Comparison of ENCODE assay signal across 35 cellular contexts in the genomic region with DNA sequence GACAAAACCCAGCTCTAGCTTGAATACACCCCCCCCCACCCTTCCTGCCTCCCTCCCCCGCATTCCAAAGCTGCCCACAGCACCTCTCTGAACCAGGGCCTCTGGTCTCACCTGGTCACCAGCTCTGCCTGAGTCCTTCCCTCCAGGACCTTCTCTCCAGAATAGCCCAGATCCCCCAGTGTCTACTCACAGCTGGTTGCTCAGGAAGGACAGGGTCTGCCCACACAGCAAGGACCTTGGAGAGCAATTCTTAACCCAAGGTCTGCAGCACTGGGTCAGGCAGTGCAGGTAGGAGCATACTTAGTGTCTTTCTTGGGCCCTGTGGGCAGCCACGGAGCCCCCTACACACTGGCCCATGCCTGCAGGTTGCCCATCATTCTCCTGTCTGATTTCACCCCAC.
DNase-seq lines count a peak whose midpoint lies in the region; ATAC-seq, FAIRE-seq and TF ChIP-seq lines count a peak whose summit lies in the region.
"Had no signal": no experiment of that assay in that cellular context is flagged by ENCODE, and none has a peak within 500 bp of the region (broad histone marks: within the 10 kb centered on the region; RNA-seq: fewer than 3 reads in every experiment).

No MANE protein-coding gene starts in this region.

- no peak for TF ChIP-seq POLR2A in K562 (conservative IDR thresholded peaks at IDR 0.05)
- no peak for TF ChIP-seq POLR2A in prostate gland (IDR thresholded peaks at IDR 0.05)

- WGBS in K562 (ENCODE audit: insufficient coverage, low coverage, missing lambda C conversion rate), result 0% methylated on average over 1 of the region's 2 CpGs
- 76% methylated on average over 2 of the region's 2 CpGs for WGBS in prostate gland

- H3K9ac ChIP-seq in BLaER1 treated with 17β-estradiol and CSF1 and Interleukin-3, amounts not matched to agents 10 nM and 100 nM, result no peak overlapping the region
- no peak overlapping the region for H3K9ac ChIP-seq in K562 (ENCODE audit: insufficient read depth in 1 of 2, low read depth in 2 of 2, low read length in 2 of 2)

- FAIRE-seq in K562 (lab: Jason Lieb, UNC), result no peak
- FAIRE-seq: frontal cortex, GM19239, H1, keratinocyte, small intestine had no signal

- BruUV-seq in K562 (replicated peaks; lab: Mats Ljungman, UMichigan), result no TSS peak

- H4K20me1 ChIP-seq in BLaER1 treated with 17β-estradiol and CSF1 and Interleukin-3, amounts not matched to agents 10 nM and 100 nM, result no peaks in the 10 kb centered on the region
- no peaks in the 10 kb centered on the region for H4K20me1 ChIP-seq in K562 (replicated peaks; ENCODE audit: control insufficient read depth, insufficient read depth, low read length)

- CTCF ChIA-PET in HEK293 (lab: Yijun Ruan, JAX), result interaction anchor here (1.9 kb wide), 1 partner anchor 107 kb away, joined by 4 read pairs; no protein-coding TSS in a partner anchor
- CTCF ChIA-PET in K562 (lab: Yijun Ruan, JAX; ENCODE audit: low intra/inter-chr PET ratio), result interaction anchor here (0.6 kb wide), 1 partner anchor 139 kb away, joined by 4 read pairs; no protein-coding TSS in a partner anchor

- peaks cover 6 to 18% (median 13%) of the 10 kb centered on the region in 11 experiments; a peak in 20 of 22 replicates for H3K9me3 ChIP-seq in BLaER1 treated with 17β-estradiol and CSF1 and Interleukin-3, amounts not matched to agents 10 nM and 100 nM (replicated peaks in 1 of 11)
- H3K9me3 ChIP-seq in HEK293 (ENCODE audit: control insufficient read depth, insufficient read depth, low read depth, low read length) (no peaks in the 10 kb centered on the region), K562 (replicated peaks; ENCODE audit: control insufficient read depth, insufficient read depth, low read depth, low read length) (no peaks in the 10 kb centered on the region), prostate gland (no peaks in the 10 kb centered on the region), MG63 (no peaks in the 10 kb centered on the region)
- H3K9me3 ChIP-seq: BE2C, testis had no signal

- TF ChIP-seq CTCF in HEK293 (tag by site-specific recombination; IDR thresholded peaks at IDR 0.05) (no peak), K562 (IDR thresholded peaks at IDR 0.05 in 2 of 3, conservative IDR thresholded peaks at IDR 0.05 in 1 of 3; ENCODE audit: insufficient read depth in 2 of 3, low read depth in 1 of 3, low read length in 3 of 3) (no peak), prostate gland (IDR thresholded peaks at IDR 0.05) (no peak), GM10266 (IDR thresholded peaks at IDR 0.05; ENCODE audit: control insufficient read depth, insufficient read depth, low read depth, missing control alignments) (no peak)

- H2AFZ ChIP-seq in K562 (ENCODE audit: low read depth, low read length), result no peak overlapping the region

- H3K27me3 ChIP-seq in BLaER1 treated with 17β-estradiol and CSF1 and Interleukin-3, amounts not matched to agents 10 nM and 100 nM, result no peaks in the 10 kb centered on the region
- H3K27me3 ChIP-seq in K562 (ENCODE audit: control insufficient read depth in 2 of 2, insufficient read depth in 2 of 2, low read length in 2 of 2), result no peaks in the 10 kb centered on the region
- no peaks in the 10 kb centered on the region for H3K27me3 ChIP-seq in prostate gland (replicated peaks; ENCODE audit: insufficient read depth)
- no peaks in the 10 kb centered on the region for H3K27me3 ChIP-seq in MG63
- H3K27me3 ChIP-seq: BE2C, brain microvascular endothelial cell, heart right ventricle, testis had no signal

- POLR2A ChIA-PET in HEK293 (lab: Yijun Ruan, JAX) (no interaction called here), K562 (lab: Yijun Ruan, JAX) (interaction anchor here (0.5 to 0.7 kb wide), 4 partner anchors 48 to 353 kb away, joined by 3 to 4 read pairs (median 3); no protein-coding TSS in a partner anchor)

- ATAC-seq in K562, result no peak; the same call in 2 of the 3 replicates
- no peak for ATAC-seq in GM18870 (IDR thresholded peaks at IDR 0.05; ENCODE audit: unreplicated experiment)
- ATAC-seq: activated CD4-positive, alpha-beta T cell treated with anti-CD3 and anti-CD28 coated beads for 36 hours; activated CD8-positive, alpha-beta T cell treated with anti-CD3 and anti-CD28 coated beads for 36 hours; activated T-helper 17 cell treated with anti-CD3 and anti-CD28 coated beads, Interleukin-2, amount 50 U/mL, for 72 hours; heart right ventricle; PC-3; stimulated activated naive CD8-positive, alpha-beta T cell treated with anti-CD3 and anti-CD28 coated beads, Interleukin-15, Interleukin-2, amounts not matched to agents 100 U/mL and 50 U/mL, for 24 hours had no signal

- H3K9me1 ChIP-seq in K562 (ENCODE audit: control insufficient read depth, insufficient read depth, low read length), result no peaks in the 10 kb centered on the region

- H3K27ac ChIP-seq in BLaER1 treated with 17β-estradiol and CSF1 and Interleukin-3, amounts not matched to agents 10 nM and 100 nM, result no peak overlapping the region
- H3K27ac ChIP-seq in HEK293 (ENCODE audit: extremely low read depth, low read depth, low read length) (no peak overlapping the region), K562 (ENCODE audit: extremely low read depth, low read depth, low read length) (no peak overlapping the region), prostate gland (peak overlapping the region; percentile 0 to 13)
- H3K27ac ChIP-seq: brain microvascular endothelial cell, heart right ventricle, testis had no signal

- no peak overlapping the region for H3K4me3 ChIP-seq in BLaER1 treated with 17β-estradiol and CSF1 and Interleukin-3, amounts not matched to agents 10 nM and 100 nM
- H3K4me3 ChIP-seq in HEK293 (ENCODE audit: low read depth, low read length) (no peak overlapping the region), K562 (no peak overlapping the region), prostate gland (no peak overlapping the region), MG63 (no peak overlapping the region)
- H3K4me3 ChIP-seq: heart right ventricle, testis had no signal

- no peaks in the 10 kb centered on the region for H3K36me3 ChIP-seq in BLaER1 treated with 17β-estradiol and CSF1 and Interleukin-3, amounts not matched to agents 10 nM and 100 nM
- H3K36me3 ChIP-seq in HEK293 (ENCODE audit: control insufficient read depth in 2 of 2, insufficient read depth in 1 of 2, low read length in 2 of 2) (no peaks in the 10 kb centered on the region), K562 (ENCODE audit: control insufficient read depth, insufficient read depth, low read length) (no peaks in the 10 kb centered on the region), prostate gland (no peaks in the 10 kb centered on the region), MG63 (no peaks in the 10 kb centered on the region)
- H3K36me3 ChIP-seq: BE2C, brain microvascular endothelial cell, heart right ventricle had no signal

- H3K79me2 ChIP-seq in K562 (ENCODE audit: control insufficient read depth, insufficient read depth, low read length), result no peaks in the 10 kb centered on the region

- in situ Hi-C loops in K562 (cut with MboI), result no loop called here

- TF ChIP-seq RAD21 in K562 (CRISPR knock-in tag; conservative IDR thresholded peaks at IDR 0.05 in 1 of 2, IDR thresholded peaks at IDR 0.05 in 1 of 2), result no peak

- TF ChIP-seq EP300 in K562 (IDR thresholded peaks at IDR 0.05; ENCODE audit: low read length), result no peak

- intact Hi-C loops in K562 (cut with micrococcal nuclease) (no loop called here), prostate gland (cut with DNase I) (no loop called here)

- DNase-seq in K562 (ENCODE audit: extremely low read depth in 1 of 4, low spot score in 3 of 4) (no peak), prostate gland (ENCODE audit: low spot score) (no peak), GM10266 (ENCODE audit: extremely low spot score) (no peak), MG63 (no peak)
- DNase-seq: activated CD4-positive, alpha-beta T cell treated with anti-CD3 and anti-CD28 coated beads for 36 hours; activated CD8-positive, alpha-beta memory T cell treated with anti-CD3 and anti-CD28 coated beads, Interleukin-2, amount 50 U/mL, for 48 hours; activated CD8-positive, alpha-beta T cell treated with anti-CD3 and anti-CD28 coated beads for 36 hours; activated naive CD4-positive, alpha-beta T cell treated with anti-CD3 and anti-CD28 coated beads, Interleukin-2, amount 50 U/mL, for 16 hours; BE2C; brain microvascular endothelial cell; DMS79; GF-D8; heart right ventricle; Karpas-422; midbrain; MV-4-11; naive B cell; NCI-H1436 treated with DMSO at 0.1 percent for 48 hours; NCI-H2081 treated with DMSO at 0.1 percent for 48 hours; NCI-H2227 treated with DMSO at 0.1 percent for 48 hours; NCI-H526; PC-3; SHP77; small intestine; stimulated activated naive CD8-positive, alpha-beta T cell treated with anti-CD3 and anti-CD28 coated beads, Interleukin-15, Interleukin-2, amounts not matched to agents 100 U/mL and 50 U/mL, for 24 hours; testis had no signal

- H3K4me1 ChIP-seq in BLaER1 treated with 17β-estradiol and CSF1 and Interleukin-3, amounts not matched to agents 10 nM and 100 nM, result peaks cover 45 to 57% (median 54%) of the 10 kb centered on the region in 10 experiments
- H3K4me1 ChIP-seq in HEK293 (ENCODE audit: control insufficient read depth, insufficient read depth, low read length) (no peaks in the 10 kb centered on the region), K562 (replicated peaks in 1 of 2; ENCODE audit: control insufficient read depth in 2 of 2, insufficient read depth in 2 of 2, low read length in 2 of 2) (peaks cover 0 to 4% of the 10 kb centered on the region in 2 experiments; a peak in 2 of 5 replicates), prostate gland (replicated peaks) (no peaks in the 10 kb centered on the region)
- H3K4me1 ChIP-seq: BE2C, Caco-2 had no signal

- peak overlapping the region in 8 of 11 experiments; percentile 25 to 96 (median 89); a peak in 15 of 22 replicates for H3K4me2 ChIP-seq in BLaER1 treated with 17β-estradiol and CSF1 and Interleukin-3, amounts not matched to agents 10 nM and 100 nM
- H3K4me2 ChIP-seq in K562 (ENCODE audit: insufficient read depth, low read length), result no peak overlapping the region

TF ChIP-seq in K562, 482 proteins besides CTCF, POLR2A, EP300 and RAD21 (continues in another document):
- TF ChIP-seq, protein P1, sequence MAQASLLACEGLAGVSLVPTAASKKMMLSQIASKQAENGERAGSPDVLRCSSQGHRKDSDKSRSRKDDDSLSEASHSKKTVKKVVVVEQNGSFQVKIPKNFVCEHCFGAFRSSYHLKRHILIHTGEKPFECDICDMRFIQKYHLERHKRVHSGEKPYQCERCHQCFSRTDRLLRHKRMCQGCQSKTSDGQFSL (CRISPR knock-in tag; IDR thresholded peaks at IDR 0.05), result no peak
- TF ChIP-seq, protein P1 (tag; IDR thresholded peaks at IDR 0.05), result no peak
- TF ChIP-seq ZNF431 (CRISPR knock-in tag; IDR thresholded peaks at IDR 0.05), result no peak

Comparison
In these comparisons a context has a peak if more than half of its experiments do, and no peak if none do; other contexts are left out.
1. H3K27ac ChIP-seq: peak in prostate gland (2 of 2); none in BLaER1 treated with 17β-estradiol and CSF1 and Interleukin-3, amounts not matched to agents 10 nM and 100 nM (0 of 11), HEK293 (single experiment) and K562 (single experiment).